ENCODE assay signal across 29 cellular contexts in the genomic region with DNA sequence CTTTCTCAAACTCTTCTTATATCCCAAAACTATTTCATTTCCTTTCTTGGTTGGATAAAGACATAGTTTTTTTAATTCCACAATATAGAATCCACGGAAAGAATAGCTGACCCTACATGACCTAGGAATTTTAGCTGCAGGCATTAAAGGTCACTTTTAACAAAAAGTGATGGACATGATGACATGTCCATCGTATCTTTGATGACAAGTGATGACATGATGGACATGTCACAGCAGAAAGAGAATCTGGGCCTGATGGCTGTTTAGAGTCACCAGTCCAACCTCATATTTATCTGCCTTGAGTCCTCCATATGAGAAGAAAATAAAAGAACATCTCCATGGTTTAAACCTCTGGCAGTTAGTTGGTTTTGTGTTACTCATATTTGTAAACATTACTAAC.
"Had no signal": no experiment of that assay in that cellular context is flagged by ENCODE, and none has a peak within 500 bp of the region (broad histone marks: within the 10 kb centered on the region; RNA-seq: fewer than 3 reads in every experiment).

No MANE protein-coding gene starts in this region.

- DNase-seq: activated B cell treated with CpG ODN at 0.5 μM for 24 hours; activated CD4-positive, alpha-beta memory T cell treated with anti-CD3 and anti-CD28 coated beads for 36 hours; activated CD4-positive, alpha-beta T cell treated with anti-CD3 and anti-CD28 coated beads for 4 hours; activated CD4-positive, alpha-beta T cell treated with anti-CD3 and anti-CD28 coated beads, Interleukin-2, amount 10 ng/mL, durations not matched to agents 24 days and 14 days; activated CD4-positive, alpha-beta T cell treated with anti-CD3 and anti-CD28 coated beads, Interleukin-2, amount 50 U/mL, for 1 hour; activated CD4-positive, alpha-beta T cell treated with anti-CD3 and anti-CD28 coated beads, Interleukin-2, amount 50 U/mL, for 4 hours; activated CD4-positive, CD25-positive, alpha-beta regulatory T cell treated with anti-CD3 and anti-CD28 coated beads, Interleukin-2, amount 50 U/mL, for 72 hours; activated CD8-positive, alpha-beta memory T cell treated with anti-CD3 and anti-CD28 coated beads, Interleukin-2, amount 50 U/mL, for 4 hours; activated CD8-positive, alpha-beta T cell treated with anti-CD3 and anti-CD28 coated beads for 36 hours; activated effector memory CD4-positive, alpha-beta T cell treated with Interleukin-2 at 50 U/mL for 16 hours; activated gamma-delta T cell; activated naive CD4-positive, alpha-beta T cell treated with anti-CD3 and anti-CD28 coated beads, Interleukin-2, amount 10 ng/mL, durations not matched to agents 7 days and 5 days; activated naive CD4-positive, alpha-beta T cell treated with Interleukin-2 at 50 U/mL for 16 hours; activated naive CD8-positive, alpha-beta T cell treated with anti-CD3 and anti-CD28 coated beads, Interleukin-2, amount 10 ng/mL, durations not matched to agents 7 days and 5 days; activated naive CD8-positive, alpha-beta T cell treated with anti-CD3 and anti-CD28 coated beads, Interleukin-2, amount 50 U/mL, for 24 hours; activated T-cell treated with anti-CD3 and anti-CD28 coated beads for 4 hours; activated T-cell treated with anti-CD3 and anti-CD28 coated beads, Interleukin-2, amount 50 U/mL, for 24 hours; activated T-cell treated with anti-CD3 and anti-CD28 coated beads, Interleukin-2, amount 50 U/mL, for 48 hours; amygdala; anterior cingulate cortex; caudate nucleus; cerebellar nuclear complex; T-helper 2 cell; T-helper 9 cell had no signal

- FAIRE-seq: bronchial epithelial cell, TTC549 had no signal

- H3K4me3 ChIP-seq: ascending aorta, cardiac muscle cell had no signal

- H3K9me3 ChIP-seq: ascending aorta had no signal

- H3K4me1 ChIP-seq: ascending aorta had no signal

- H3K27ac ChIP-seq: ascending aorta, cardiac muscle cell, VCaP had no signal

- H3K36me3 ChIP-seq: ascending aorta, cardiac muscle cell had no signal

- ATAC-seq: activated CD8-positive, alpha-beta T cell treated with anti-CD3 and anti-CD28 coated beads for 36 hours; activated naive CD8-positive, alpha-beta T cell treated with anti-CD3 and anti-CD28 coated beads, Interleukin-2, amount 50 U/mL, for 24 hours had no signal

- H3K27me3 ChIP-seq: ascending aorta, cardiac muscle cell had no signal
